In the genomic region with DNA sequence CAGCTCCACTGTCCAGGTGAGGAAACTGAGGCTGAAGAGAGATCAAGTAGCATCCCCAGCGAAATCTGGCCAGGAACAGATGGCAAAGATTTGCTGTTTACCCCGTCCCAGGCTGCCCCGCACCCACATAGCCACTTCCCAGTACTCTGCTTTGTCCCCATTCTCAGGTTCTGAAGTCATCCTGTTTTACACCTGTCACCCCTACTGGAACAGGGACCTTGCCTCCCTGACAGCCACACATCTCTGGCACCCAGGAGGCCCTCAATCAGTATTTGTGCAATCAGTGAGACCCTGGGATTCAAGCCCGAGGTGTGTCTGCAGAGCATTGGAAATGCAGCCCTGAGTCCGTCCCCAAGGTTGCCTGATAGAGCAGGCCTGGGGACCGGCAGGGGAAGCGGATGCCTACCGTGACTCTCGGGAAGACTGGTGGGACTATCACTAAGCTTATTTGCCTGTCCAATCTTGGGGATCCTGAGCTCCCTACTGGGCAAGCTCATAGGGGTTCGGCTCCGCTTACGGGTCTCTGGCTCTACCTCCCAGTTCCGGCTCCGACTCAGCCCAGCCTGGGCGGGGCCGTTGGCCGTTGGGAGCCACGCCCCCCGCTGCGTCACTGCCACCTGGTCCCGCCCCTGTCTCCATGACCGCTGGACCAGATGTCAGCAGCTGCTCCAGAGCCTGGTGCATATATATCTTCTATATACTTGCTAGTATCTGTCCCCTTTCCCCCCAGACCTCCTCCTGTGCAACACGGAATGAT, we compare ENCODE assay signal across 7 cellular contexts. TPM values are rescaled to one million over a fixed set of nuclear protein-coding genes. Genes with fewer than 3 reads are reported as not detected.
DNase-seq lines count a peak whose midpoint lies in the region; ATAC-seq and TF ChIP-seq lines count a peak whose summit lies in the region.

No MANE protein-coding gene starts in this region.

- H3K36me3 ChIP-seq in endodermal cell (ENCODE audit: control insufficient read depth, insufficient read depth, low read length) (peaks cover 3% of the 10 kb centered on the region), mesodermal cell (ENCODE audit: control insufficient read depth, insufficient read depth, low read length) (peaks cover 12% of the 10 kb centered on the region)

- H3K4me1 Mint-ChIP-seq in endodermal cell: peaks cover 9% of the 10 kb centered on the region

- H3K9me3 ChIP-seq in endodermal cell (ENCODE audit: control insufficient read depth, low read length) (no peaks in the 10 kb centered on the region), mesodermal cell (ENCODE audit: control insufficient read depth, low read length) (no peaks in the 10 kb centered on the region)

- peak overlapping the region; percentile 41 for H3K9ac ChIP-seq in endodermal cell (ENCODE audit: extremely low read depth, low read length, poor library complexity, severe bottlenecking)

- H3K4me1 ChIP-seq in endodermal cell (ENCODE audit: control insufficient read depth, insufficient read depth, low read length): peaks cover 4% of the 10 kb centered on the region
- H3K4me1 ChIP-seq in mesodermal cell (ENCODE audit: control insufficient read depth, insufficient read depth, low read length, poor library complexity, severe bottlenecking): no peaks in the 10 kb centered on the region

- H3K27ac ChIP-seq in endodermal cell (ENCODE audit: low read depth, low read length) (no peak overlapping the region), mesodermal cell (ENCODE audit: low read depth, low read length, severe bottlenecking) (no peak overlapping the region)

- H3K27me3 Mint-ChIP-seq in endodermal cell (ENCODE audit: insufficient read depth): peaks cover 19% of the 10 kb centered on the region

- WGBS in endodermal cell (ENCODE audit: insufficient coverage in 1 of 2, insufficient read length in 1 of 2), 2 experiments: 12 to 29% methylated on average over 8 to 23 of the region's 23 CpGs
- WGBS in mesodermal cell (ENCODE audit: insufficient coverage in 2 of 2), 2 experiments: 12 to 24% methylated on average over 14 to 15 of the region's 23 CpGs

- ATAC-seq in GM18520 (IDR thresholded peaks at IDR 0.05; ENCODE audit: unreplicated experiment): peak; percentile 32
- peak; percentile 57 for ATAC-seq in HG02938 (IDR thresholded peaks at IDR 0.05; ENCODE audit: unreplicated experiment)

- no peak for TF ChIP-seq CTCF in endodermal cell (conservative IDR thresholded peaks at IDR 0.05)

- DNase-seq in NCI-H774 (lab: John Stamatoyannopoulos, UW) (peak; percentile 36), endodermal cell (peak; percentile 96)
- peak; percentile 77 for DNase-seq in activated CD8-positive, alpha-beta memory T cell treated with anti-CD3 and anti-CD28 coated beads, Interleukin-2, amount 50 U/mL, for 4 hours
- peak; percentile 60 for DNase-seq in stimulated activated CD8-positive, alpha-beta memory T cell treated with anti-CD3 and anti-CD28 coated beads, Interleukin-15, amount 100 ng/mL, for 1 hour (ENCODE audit: low read depth)

- H3K4me3 Mint-ChIP-seq in endodermal cell: peak overlapping the region; percentile 62

- H3K4me3 ChIP-seq in endodermal cell (ENCODE audit: low read length) (peak overlapping the region; percentile 83), mesodermal cell (ENCODE audit: extremely low read depth, insufficient read depth, low read length, poor library complexity, severe bottlenecking) (peak overlapping the region; percentile 37)

- no peaks in the 10 kb centered on the region for H3K27me3 ChIP-seq in endodermal cell (ENCODE audit: control insufficient read depth, insufficient read depth, low read length, poor library complexity, severe bottlenecking)

- peaks cover 1% of the 10 kb centered on the region for H3K36me3 Mint-ChIP-seq in endodermal cell (ENCODE audit: low read depth)

- H3K9me3 Mint-ChIP-seq in endodermal cell: no peaks in the 10 kb centered on the region

- H3K27ac Mint-ChIP-seq in endodermal cell: peak overlapping the region; percentile 55

RNA-seq across cellular contexts. Expression of a gene that starts 17.5 kb away (rescaled TPM):
- total RNA-seq in endodermal cell: 10 to 100 TPM; 56.0 to 79.9 TPM
- polyA plus RNA-seq in endodermal cell (2013, experiment 1 of 2): 51.8 TPM
- 52.8 TPM for polyA plus RNA-seq in endodermal cell (2013, experiment 2 of 2)
- 31.6 TPM for polyA plus RNA-seq in mesodermal cell (2013, experiment 1 of 2)
- 35.6 TPM for polyA plus RNA-seq in mesodermal cell (2013, experiment 2 of 2)

RNA-seq across cellular contexts. Expression of a gene that starts 22.1 kb away (rescaled TPM):
- 10 to 100 TPM; 35.6 to 45.3 TPM for total RNA-seq in endodermal cell
- polyA plus RNA-seq in endodermal cell (2013, experiment 1 of 2): 67.0 TPM
- 56.8 TPM for polyA plus RNA-seq in endodermal cell (2013, experiment 2 of 2)
- 87.8 TPM for polyA plus RNA-seq in mesodermal cell (2013, experiment 1 of 2)
- polyA plus RNA-seq in mesodermal cell (2013, experiment 2 of 2): 80.4 TPM

RNA-seq across cellular contexts. Expression of a gene that starts 56.6 kb away (rescaled TPM):
- 10 to 100 TPM in 1 of 2 donors, 1 to 10 TPM in 1; 7.4 to 11.3 TPM for total RNA-seq in endodermal cell
- 6.6 TPM for polyA plus RNA-seq in endodermal cell (2013, experiment 1 of 2)
- 5.5 TPM for polyA plus RNA-seq in endodermal cell (2013, experiment 2 of 2)
- 2.1 TPM for polyA plus RNA-seq in mesodermal cell (2013, experiment 1 of 2)
- 1.5 TPM for polyA plus RNA-seq in mesodermal cell (2013, experiment 2 of 2)

Comparison
In these comparisons a context has a peak if more than half of its experiments do, and no peak if none do; other contexts are left out.
1. DNase-seq: peak in every context shown above with its lines; median percentile 96 in endodermal cell; 77 in activated CD8-positive, alpha-beta memory T cell treated with anti-CD3 and anti-CD28 coated beads, Interleukin-2, amount 50 U/mL, for 4 hours; 60 in stimulated activated CD8-positive, alpha-beta memory T cell treated with anti-CD3 and anti-CD28 coated beads, Interleukin-15, amount 100 ng/mL, for 1 hour; 36 in NCI-H774.